17 cellular contexts compared by ENCODE assay signal in the genomic region with DNA sequence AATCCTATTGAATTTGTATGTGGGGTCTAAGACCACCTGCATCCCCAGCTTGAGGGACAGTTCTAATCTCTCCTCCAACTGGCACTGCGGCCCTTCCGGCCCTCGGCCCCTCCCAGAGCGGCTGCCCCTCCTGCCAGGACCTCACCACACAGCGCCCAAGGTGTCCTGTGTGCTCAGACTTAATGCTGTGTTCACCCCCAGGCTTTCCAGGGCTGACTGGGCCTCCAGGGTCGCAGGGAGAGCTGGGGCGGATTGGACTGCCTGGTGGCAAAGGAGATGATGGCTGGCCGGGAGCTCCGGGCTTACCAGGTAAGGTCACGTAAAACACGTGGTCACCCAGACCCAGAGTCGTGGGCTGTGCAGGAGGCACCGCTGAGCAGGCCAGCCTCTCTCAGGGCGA.
A peak's percentile ranks its signal among the peaks of the same experiment; 100 is the strongest.
DNase-seq lines count a peak whose midpoint lies in the region; ATAC-seq and TF ChIP-seq lines count a peak whose summit lies in the region.
"Had no signal": no experiment of that assay in that cellular context is flagged by ENCODE, and none has a peak within 500 bp of the region (broad histone marks: within the 10 kb centered on the region; RNA-seq: fewer than 3 reads in every experiment).

No MANE protein-coding gene starts in this region.

- peaks cover 0 to 2% of the 10 kb centered on the region in 2 donors for H3K4me1 ChIP-seq in neuronal stem cell (ENCODE audit: control insufficient read depth in 2 of 2, insufficient read depth in 1 of 2, low read depth in 1 of 2, low read length in 2 of 2)
- H3K4me1 ChIP-seq in stomach smooth muscle (ENCODE audit: control insufficient read depth, insufficient read depth, low read length) = no peaks in the 10 kb centered on the region
- H3K4me1 ChIP-seq in foreskin keratinocyte = no peaks in the 10 kb centered on the region

- WGBS in neuronal stem cell (ENCODE audit: extremely low coverage in 2 of 2, insufficient read length in 2 of 2, insufficient replicate concordance in 1 of 2), 2 donors = no CpG with 5 or more reads among the region's 14 CpGs

- H3K4me3 Mint-ChIP-seq in chondrocyte (ENCODE audit: unreplicated experiment) (no peak overlapping the region), T-cell (no peak overlapping the region)
- H3K4me3 Mint-ChIP-seq: B cell; CD8-positive, alpha-beta T cell; HFFc6 had no signal

- H2BK12ac ChIP-seq in neuronal stem cell (ENCODE audit: low read length) = no peak overlapping the region

- no peak overlapping the region for H2BK120ac ChIP-seq in neuronal stem cell (ENCODE audit: low read depth, low read length)

- POLR2A ChIA-PET in T-cell (lab: Charles Lee) = no interaction called here

- peak overlapping the region; percentile 49 for H3K27ac Mint-ChIP-seq in chondrocyte (ENCODE audit: unreplicated experiment)
- no peak overlapping the region for H3K27ac Mint-ChIP-seq in T-cell
- H3K27ac Mint-ChIP-seq: B cell; CD8-positive, alpha-beta T cell; HFFc6 had no signal

- peak overlapping the region; percentile 16 for H3K18ac ChIP-seq in neuronal stem cell (ENCODE audit: low read length)

- H3K4me3 ChIP-seq in neuronal stem cell (ENCODE audit: low read length in 2 of 2) (no peak overlapping the region), stomach smooth muscle (ENCODE audit: low read length in 2 of 2) (no peak overlapping the region)
- H3K4me3 ChIP-seq: BLaER1 treated with 17β-estradiol and CSF1 and Interleukin-3, amounts not matched to agents 10 nM and 100 nM; GM12878; GM23248 had no signal

- peaks cover 2 to 7% of the 10 kb centered on the region in 2 donors for H3K9me3 ChIP-seq in neuronal stem cell (replicated peaks in 1 of 2; ENCODE audit: control insufficient read depth in 2 of 2, insufficient read depth in 1 of 2, low read depth in 1 of 2, low read length in 2 of 2)
- H3K9me3 ChIP-seq in stomach smooth muscle (ENCODE audit: control insufficient read depth in 2 of 2, low read length in 2 of 2) = no peaks in the 10 kb centered on the region

- H2BK5ac ChIP-seq in neuronal stem cell (ENCODE audit: low read length) = no peak overlapping the region

- CTCF ChIA-PET in T-cell (lab: Charles Lee) = no interaction called here

- H3K9me3 Mint-ChIP-seq in chondrocyte (ENCODE audit: low read depth) (no peaks in the 10 kb centered on the region), T-cell (no peaks in the 10 kb centered on the region)
- H3K9me3 Mint-ChIP-seq: CD8-positive, alpha-beta T cell; HFFc6 had no signal

- no peak overlapping the region for H3K27ac ChIP-seq in neuronal stem cell (replicated peaks; ENCODE audit: low read length)
- peak overlapping the region; percentile 31 for H3K27ac ChIP-seq in stomach smooth muscle (ENCODE audit: low read length)
- H3K27ac ChIP-seq in foreskin keratinocyte = no peak overlapping the region
- H3K27ac ChIP-seq: BLaER1 treated with 17β-estradiol and CSF1 and Interleukin-3, amounts not matched to agents 10 nM and 100 nM; GM23248; HL-60 had no signal

- H3K36me3 ChIP-seq in neuronal stem cell (replicated peaks in 1 of 2; ENCODE audit: control insufficient read depth in 2 of 2, insufficient read depth in 2 of 2, low read length in 2 of 2) (peaks cover 50 to 99% of the 10 kb centered on the region in 2 donors), stomach smooth muscle (ENCODE audit: control insufficient read depth in 2 of 2, insufficient read depth in 2 of 2, low read length in 2 of 2) (peaks cover 80 to 90% of the 10 kb centered on the region in 2 donors)
- H3K36me3 ChIP-seq: BLaER1 treated with 17β-estradiol and CSF1 and Interleukin-3, amounts not matched to agents 10 nM and 100 nM had no signal

- H3K4ac ChIP-seq in neuronal stem cell (ENCODE audit: low read length) = no peak overlapping the region

- H3K79me1 ChIP-seq in neuronal stem cell (ENCODE audit: low read depth, low read length) = no peaks in the 10 kb centered on the region

- no peak overlapping the region for H3K4me2 ChIP-seq in neuronal stem cell (ENCODE audit: insufficient read depth, low read length, poor library complexity, severe bottlenecking)
- H3K4me2 ChIP-seq: BLaER1 treated with 17β-estradiol and CSF1 and Interleukin-3, amounts not matched to agents 10 nM and 100 nM had no signal

- no peak for ATAC-seq in T-cell (replicated peaks in 1 of 4)
- ATAC-seq in foreskin keratinocyte = no peak
- ATAC-seq: CD8-positive, alpha-beta T cell; GM12878; HCT116 had no signal

- no peak overlapping the region for H2AFZ ChIP-seq in neuronal stem cell (ENCODE audit: low read length)
- H2AFZ ChIP-seq: GM23248 had no signal

- H3K23ac ChIP-seq in neuronal stem cell (ENCODE audit: low read depth, low read length, poor library complexity) = no peak overlapping the region

- no peak overlapping the region for H2BK15ac ChIP-seq in neuronal stem cell (ENCODE audit: low read length)

- no peak overlapping the region for H3K14ac ChIP-seq in neuronal stem cell (ENCODE audit: low read length)

- H2AK5ac ChIP-seq in neuronal stem cell (ENCODE audit: low read depth, low read length) = no peak overlapping the region

- H3K27me3 Mint-ChIP-seq in chondrocyte (ENCODE audit: low read depth) (no peaks in the 10 kb centered on the region), T-cell (no peaks in the 10 kb centered on the region)
- H3K27me3 Mint-ChIP-seq: B cell had no signal

- DNase-seq in chondrocyte (ENCODE audit: low spot score) (no peak), neuronal stem cell (ENCODE audit: low spot score) (no peak), T-cell (no peak), foreskin keratinocyte (no peak), NCI-H2081 treated with DMSO at 0.1 percent for 48 hours (lab: John Stamatoyannopoulos, UW) (no peak)
- DNase-seq: Calu3; CD8-positive, alpha-beta T cell; DMS79 treated with DMSO at 0.1 percent for 48 hours; GM23248; H7; HFFc6 had no signal

- no peak overlapping the region for H4K91ac ChIP-seq in neuronal stem cell (ENCODE audit: low read depth, low read length, poor library complexity)

- H3K36me3 Mint-ChIP-seq in chondrocyte (ENCODE audit: low read depth) (peaks cover 68% of the 10 kb centered on the region), T-cell (no peaks in the 10 kb centered on the region)
- H3K36me3 Mint-ChIP-seq: CD8-positive, alpha-beta T cell had no signal

- H3K4me1 Mint-ChIP-seq in chondrocyte (ENCODE audit: low read depth) = peaks cover 17% of the 10 kb centered on the region
- no peaks in the 10 kb centered on the region for H3K4me1 Mint-ChIP-seq in T-cell
- H3K4me1 Mint-ChIP-seq: B cell had no signal

- H3K27me3 ChIP-seq in neuronal stem cell (ENCODE audit: control insufficient read depth in 3 of 3, insufficient read depth in 3 of 3, low read depth in 1 of 3, low read length in 3 of 3) = no peaks in the 10 kb centered on the region
- no peaks in the 10 kb centered on the region for H3K27me3 ChIP-seq in stomach smooth muscle (ENCODE audit: control insufficient read depth in 1 of 2, insufficient read depth in 2 of 2, low read length in 2 of 2)
- H3K27me3 ChIP-seq in foreskin keratinocyte = no peaks in the 10 kb centered on the region
- H3K27me3 ChIP-seq: BLaER1 treated with 17β-estradiol and CSF1 and Interleukin-3, amounts not matched to agents 10 nM and 100 nM had no signal

- no peak overlapping the region for H4K8ac ChIP-seq in neuronal stem cell (ENCODE audit: low read depth, low read length)

- TF ChIP-seq CTCF in chondrocyte (IDR thresholded peaks at IDR 0.05) = no peak
- TF ChIP-seq CTCF in foreskin keratinocyte (conservative IDR thresholded peaks at IDR 0.05) = no peak

- H3K9ac ChIP-seq in neuronal stem cell (ENCODE audit: low read depth, low read length, poor library complexity) = no peak overlapping the region
- no peak overlapping the region for H3K9ac ChIP-seq in stomach smooth muscle (ENCODE audit: low read length in 2 of 2)
- H3K9ac ChIP-seq: BLaER1 treated with 17β-estradiol and CSF1 and Interleukin-3, amounts not matched to agents 10 nM and 100 nM; GM23248 had no signal
